1 cellular context compared by ENCODE assay signal in the genomic region with DNA sequence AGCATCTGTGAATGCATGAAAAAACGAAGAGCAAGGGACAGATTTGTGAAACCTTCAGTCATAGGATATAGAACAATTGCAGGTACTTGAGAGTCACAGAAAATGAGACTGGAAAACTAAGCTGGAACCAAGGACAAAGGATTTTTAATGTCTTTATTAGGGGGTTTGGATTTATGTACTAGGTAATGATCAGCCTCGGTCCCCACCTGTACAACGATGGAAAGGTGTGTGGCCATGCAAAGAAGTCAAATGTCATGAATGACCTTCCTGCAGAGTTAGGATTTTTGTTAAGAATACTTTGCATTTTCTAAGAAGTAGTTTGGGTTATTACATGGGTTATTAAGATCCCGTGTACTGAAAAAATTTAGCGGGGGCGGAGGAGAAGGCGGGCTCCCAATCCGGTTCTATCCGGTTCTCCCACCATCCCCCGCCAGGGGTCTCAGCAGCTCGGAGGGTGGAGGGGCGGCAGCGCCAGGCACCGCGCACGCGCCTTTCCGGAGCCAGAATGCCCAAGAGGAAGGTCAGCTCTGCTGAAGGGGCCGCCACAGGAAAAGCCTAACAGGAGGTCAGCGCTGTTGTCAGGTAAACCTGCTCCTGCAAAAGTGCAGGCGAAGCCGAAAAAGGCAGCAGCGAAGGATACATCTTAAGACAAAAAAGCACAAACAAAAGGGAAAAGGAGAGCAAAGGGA.
TF ChIP-seq lines count a peak whose summit lies in the region.

No MANE protein-coding gene starts in this region.

TF ChIP-seq in WTC11, 78 proteins besides CTCF, POLR2A, EP300 and RAD21 (continued from another document):
- TF ChIP-seq FOXP1 (CRISPR knock-in tag; IDR thresholded peaks at IDR 0.05; ENCODE audit: borderline replicate concordance) (peak; percentile 68; the same call in 1 of the 2 replicates), KAT7 (CRISPR knock-in tag; IDR thresholded peaks at IDR 0.05; ENCODE audit: borderline replicate concordance) (no peak)
- TF ChIP-seq, protein P1, sequence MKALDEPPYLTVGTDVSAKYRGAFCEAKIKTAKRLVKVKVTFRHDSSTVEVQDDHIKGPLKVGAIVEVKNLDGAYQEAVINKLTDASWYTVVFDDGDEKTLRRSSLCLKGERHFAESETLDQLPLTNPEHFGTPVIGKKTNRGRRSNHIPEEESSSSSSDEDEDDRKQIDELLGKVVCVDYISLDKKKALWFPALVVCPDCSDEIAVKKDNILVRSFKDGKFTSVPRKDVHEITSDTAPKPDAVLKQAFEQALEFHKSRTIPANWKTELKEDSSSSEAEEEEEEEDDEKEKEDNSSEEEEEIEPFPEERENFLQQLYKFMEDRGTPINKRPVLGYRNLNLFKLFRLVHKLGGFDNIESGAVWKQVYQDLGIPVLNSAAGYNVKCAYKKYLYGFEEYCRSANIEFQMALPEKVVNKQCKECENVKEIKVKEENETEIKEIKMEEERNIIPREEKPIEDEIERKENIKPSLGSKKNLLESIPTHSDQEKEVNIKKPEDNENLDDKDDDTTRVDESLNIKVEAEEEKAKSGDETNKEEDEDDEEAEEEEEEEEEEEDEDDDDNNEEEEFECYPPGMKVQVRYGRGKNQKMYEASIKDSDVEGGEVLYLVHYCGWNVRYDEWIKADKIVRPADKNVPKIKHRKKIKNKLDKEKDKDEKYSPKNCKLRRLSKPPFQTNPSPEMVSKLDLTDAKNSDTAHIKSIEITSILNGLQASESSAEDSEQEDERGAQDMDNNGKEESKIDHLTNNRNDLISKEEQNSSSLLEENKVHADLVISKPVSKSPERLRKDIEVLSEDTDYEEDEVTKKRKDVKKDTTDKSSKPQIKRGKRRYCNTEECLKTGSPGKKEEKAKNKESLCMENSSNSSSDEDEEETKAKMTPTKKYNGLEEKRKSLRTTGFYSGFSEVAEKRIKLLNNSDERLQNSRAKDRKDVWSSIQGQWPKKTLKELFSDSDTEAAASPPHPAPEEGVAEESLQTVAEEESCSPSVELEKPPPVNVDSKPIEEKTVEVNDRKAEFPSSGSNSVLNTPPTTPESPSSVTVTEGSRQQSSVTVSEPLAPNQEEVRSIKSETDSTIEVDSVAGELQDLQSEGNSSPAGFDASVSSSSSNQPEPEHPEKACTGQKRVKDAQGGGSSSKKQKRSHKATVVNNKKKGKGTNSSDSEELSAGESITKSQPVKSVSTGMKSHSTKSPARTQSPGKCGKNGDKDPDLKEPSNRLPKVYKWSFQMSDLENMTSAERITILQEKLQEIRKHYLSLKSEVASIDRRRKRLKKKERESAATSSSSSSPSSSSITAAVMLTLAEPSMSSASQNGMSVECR (CRISPR knock-in tag; IDR thresholded peaks at IDR 0.05; ENCODE audit: borderline replicate concordance): 0 out of 2 replicates have a peak, but pooled peaks have one; percentile 29
